In genomic region chr22:26714971-26715370, GRCh38 we compare ENCODE assay signal across 17 cellular contexts.
"Had no signal": no experiment of that assay in that cellular context is flagged by ENCODE, and none has a peak within 500 bp of the region (broad histone marks: within the 10 kb centered on the region; RNA-seq: fewer than 3 reads in every experiment).

No MANE protein-coding gene starts in this region.

- H3K9me3 Mint-ChIP-seq: activated CD4-positive, alpha-beta memory T cell treated with anti-CD3 and anti-CD28 coated beads for 36 hours; dendritic cell treated with granulocyte-macrophage colony-stimulating factor and Interleukin-4, amounts not matched to agents 40 ng/mL and 50 ng/mL, for 4 days; immature natural killer cell; naive B cell; T-helper 2 cell treated with Interferon-gamma antibody and Interleukin-4, amounts not matched to agents 5 μg/mL and 100 μg/mL, for 36 hours had no signal

- H3K4me3 ChIP-seq: esophagus squamous epithelium, left ventricle myocardium inferior, mucosa of descending colon, tibial nerve had no signal

- H3K4me3 Mint-ChIP-seq: activated CD4-positive, alpha-beta memory T cell treated with anti-CD3 and anti-CD28 coated beads for 36 hours; activated CD4-positive, alpha-beta T cell treated with anti-CD3 and anti-CD28 coated beads for 36 hours; dendritic cell treated with granulocyte-macrophage colony-stimulating factor and Interleukin-4, amounts not matched to agents 40 ng/mL and 50 ng/mL, for 4 days; immature natural killer cell; naive B cell; T-helper 2 cell treated with Interferon-gamma antibody and Interleukin-4, amounts not matched to agents 5 μg/mL and 100 μg/mL, for 36 hours had no signal

- H3K27ac ChIP-seq: esophagus squamous epithelium, left ventricle myocardium inferior, tibial nerve had no signal

- H3K9me3 ChIP-seq: esophagus squamous epithelium, left ventricle myocardium inferior, mucosa of descending colon, tibial nerve had no signal

- H3K27ac Mint-ChIP-seq: activated CD4-positive, alpha-beta memory T cell treated with anti-CD3 and anti-CD28 coated beads for 36 hours; activated CD4-positive, alpha-beta T cell treated with anti-CD3 and anti-CD28 coated beads for 36 hours; dendritic cell treated with granulocyte-macrophage colony-stimulating factor and Interleukin-4, amounts not matched to agents 40 ng/mL and 50 ng/mL, for 4 days; progenitor cell of endocrine pancreas; T-helper 2 cell treated with Interferon-gamma antibody and Interleukin-4, amounts not matched to agents 5 μg/mL and 100 μg/mL, for 36 hours had no signal

- H3K4me1 Mint-ChIP-seq: activated CD4-positive, alpha-beta T cell treated with anti-CD3 and anti-CD28 coated beads for 36 hours had no signal

- H3K4me1 ChIP-seq: esophagus squamous epithelium, tibial nerve had no signal

- DNase-seq: activated CD4-positive, alpha-beta memory T cell treated with anti-CD3 and anti-CD28 coated beads for 36 hours; activated CD4-positive, alpha-beta T cell treated with anti-CD3 and anti-CD28 coated beads for 36 hours; activated naive CD4-positive, alpha-beta T cell; cerebellar nuclear complex; effector CD8-positive, alpha-beta T cell; esophagus squamous epithelium; immature natural killer cell; kidney glomerular epithelial cell; left ventricle myocardium inferior; mucosa of descending colon; naive B cell; occipital lobe; stimulated activated naive CD4-positive, alpha-beta T cell had no signal

- H3K27me3 ChIP-seq: esophagus squamous epithelium, tibial nerve had no signal

- H3K27me3 Mint-ChIP-seq: activated CD4-positive, alpha-beta memory T cell treated with anti-CD3 and anti-CD28 coated beads for 36 hours; activated CD4-positive, alpha-beta T cell treated with anti-CD3 and anti-CD28 coated beads for 36 hours; dendritic cell treated with granulocyte-macrophage colony-stimulating factor and Interleukin-4, amounts not matched to agents 40 ng/mL and 50 ng/mL, for 4 days; naive B cell; progenitor cell of endocrine pancreas had no signal
